In genomic region chr5:172901012-172901780, GRCh38 we compare ENCODE assay signal across 9 cellular contexts. TPM values are rescaled to one million over a fixed set of nuclear protein-coding genes. Genes with fewer than 3 reads are reported as not detected.
A peak's percentile ranks its signal among the peaks of the same experiment; 100 is the strongest.
DNase-seq lines count a peak whose midpoint lies in the region; ATAC-seq and TF ChIP-seq lines count a peak whose summit lies in the region.
"Had no signal": no experiment of that assay in that cellular context is flagged by ENCODE, and none has a peak within 500 bp of the region (broad histone marks: within the 10 kb centered on the region; RNA-seq: fewer than 3 reads in every experiment).

No MANE protein-coding gene starts in this region.

- H3K4me1 ChIP-seq in body of pancreas, result peaks cover 65% of the 10 kb centered on the region

- no peaks in the 10 kb centered on the region for H3K36me3 ChIP-seq in body of pancreas (replicated peaks in 1 of 2; ENCODE audit: insufficient read depth in 1 of 2, low read depth in 2 of 2)

- peak overlapping the region; percentile 98 to 100 (median 99) for H3K27ac ChIP-seq in body of pancreas
- peak overlapping the region in 12 of 21 experiments; percentile 13 to 91 (median 72) for H3K27ac ChIP-seq in skin epidermis

- peak in 2 of 3 donors; percentile 28 to 34 for TF ChIP-seq POLR2A in body of pancreas (IDR thresholded peaks at IDR 0.05)

- H3K9me3 ChIP-seq in body of pancreas, result no peaks in the 10 kb centered on the region

- intact Hi-C loops in body of pancreas (cut with DNase I), result no loop called here

- WGBS in body of pancreas, 2 donors, result 38 to 43% methylated on average over 10 of the region's 10 CpGs

- no peak overlapping the region for H3K4me3 ChIP-seq in body of pancreas
- H3K4me3 ChIP-seq in skin epidermis, result no peak overlapping the region

- no peaks in the 10 kb centered on the region for H3K27me3 ChIP-seq in body of pancreas

- peak; percentile 68 for DNase-seq in GM04503 (ENCODE audit: low read depth)
- peak; percentile 92 to 96 (median 94) for DNase-seq in body of pancreas
- peak; percentile 97 for DNase-seq in kidney glomerular epithelial cell (lab: John Stamatoyannopoulos, UW)
- no peak for DNase-seq in NCI-H1092 treated with DMSO at 0.1 percent for 48 hours (lab: John Stamatoyannopoulos, UW)
- no peak for DNase-seq in NCI-H1417 (lab: John Stamatoyannopoulos, UW)
- no peak for DNase-seq in stimulated activated naive CD4-positive, alpha-beta T cell treated with Interleukin-2 at 50 U/mL for 16 hours (lab: John Stamatoyannopoulos, UW)
- no peak for DNase-seq in GM20000 (ENCODE audit: low spot score)

- peak in 2 of 7 experiments; percentile 13 to 26 for TF ChIP-seq CTCF in body of pancreas (IDR thresholded peaks at IDR 0.05)
- TF ChIP-seq CTCF in GM20000 (IDR thresholded peaks at IDR 0.05; ENCODE audit: extremely low read depth, missing control alignments), result no peak

- peak; percentile 62 for ATAC-seq in body of pancreas
- ATAC-seq: stimulated activated memory B cell treated with anti-CD40 and anti-IgM and Interleukin-4, amounts not matched to agents 10 μg/mL and 1 μg/mL and 100 μg/mL, for 72 hours had no signal

RNA-seq across cellular contexts. Expression of gene RPL26L1, which starts 58.0 kb away (rescaled TPM):
- 10 to 100 TPM in 1 of 2 donors, 1 to 10 TPM in 1; 7.3 to 11.4 TPM for total RNA-seq in body of pancreas

Comparison
In these comparisons a context has a peak if more than half of its experiments do, and no peak if none do; other contexts are left out.
1. DNase-seq: peak in GM04503 (single experiment), body of pancreas (4 of 4) and kidney glomerular epithelial cell (single experiment); none in NCI-H1092 treated with DMSO at 0.1 percent for 48 hours (single experiment), NCI-H1417 (0 of 3), stimulated activated naive CD4-positive, alpha-beta T cell treated with Interleukin-2 at 50 U/mL for 16 hours (single experiment) and GM20000 (single experiment).